In the genomic region with DNA sequence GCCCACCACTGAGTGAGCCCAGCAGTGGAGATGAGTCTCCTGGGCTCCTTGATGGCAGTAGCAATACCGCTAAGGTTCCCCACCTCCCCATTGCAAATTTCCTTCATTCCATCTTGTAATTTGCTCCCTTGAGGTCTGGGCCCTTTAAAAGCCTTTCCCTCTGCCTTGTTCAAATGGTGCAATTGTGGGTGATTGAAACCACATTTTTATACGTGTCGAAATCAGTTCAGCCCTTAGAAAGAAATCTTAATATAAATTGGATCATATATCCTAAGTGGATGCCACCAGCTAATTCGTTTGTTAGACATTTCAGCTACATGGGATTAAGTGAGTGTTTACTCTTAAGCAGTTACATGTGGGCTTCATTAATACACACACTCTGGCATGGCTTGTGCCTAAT, we compare ENCODE assay signal across 18 cellular contexts.
"Had no signal": no experiment of that assay in that cellular context is flagged by ENCODE, and none has a peak within 500 bp of the region (broad histone marks: within the 10 kb centered on the region; RNA-seq: fewer than 3 reads in every experiment).

No MANE protein-coding gene starts in this region.

- H3K36me3 ChIP-seq: gastrocnemius medialis, neural progenitor cell, sigmoid colon, thoracic aorta, tibial nerve, upper lobe of left lung had no signal

- DNase-seq: dermis blood vessel endothelial cell; gastrocnemius medialis; head of caudate nucleus; kidney; mucosa of descending colon; naive B cell; posterior cingulate gyrus; psoas muscle; right cardiac atrium; sigmoid colon; stimulated activated CD4-positive, alpha-beta T cell treated with anti-CD3 and anti-CD28 coated beads, Interleukin-2, amount 100 ng/mL, for 24 hours; stimulated activated CD4-positive, alpha-beta T cell treated with anti-CD3 and anti-CD28 coated beads, Interleukin-4, amount 100 ng/mL, for 24 hours; upper lobe of left lung had no signal

- H3K4me3 ChIP-seq: coronary artery, gastrocnemius medialis, lung, mucosa of descending colon, neural progenitor cell, psoas muscle, sigmoid colon, thoracic aorta, tibial nerve, upper lobe of left lung had no signal

- H3K4me1 ChIP-seq: gastrocnemius medialis, psoas muscle, sigmoid colon, upper lobe of left lung had no signal

- H3K9me3 ChIP-seq: gastrocnemius medialis, mucosa of descending colon, psoas muscle, sigmoid colon, thoracic aorta, tibial nerve, upper lobe of left lung had no signal

- H3K9ac ChIP-seq: neural progenitor cell had no signal

- H3K27me3 ChIP-seq: gastrocnemius medialis, neural progenitor cell, sigmoid colon, tibial nerve, upper lobe of left lung had no signal

- H3K27ac ChIP-seq: coronary artery, gastrocnemius medialis, neural progenitor cell, psoas muscle, sigmoid colon, thoracic aorta, tibial nerve, upper lobe of left lung had no signal

- H2AFZ ChIP-seq: neural progenitor cell had no signal

- H3K4me2 ChIP-seq: neural progenitor cell had no signal
